2 cellular contexts compared by ENCODE assay signal in the genomic region with DNA sequence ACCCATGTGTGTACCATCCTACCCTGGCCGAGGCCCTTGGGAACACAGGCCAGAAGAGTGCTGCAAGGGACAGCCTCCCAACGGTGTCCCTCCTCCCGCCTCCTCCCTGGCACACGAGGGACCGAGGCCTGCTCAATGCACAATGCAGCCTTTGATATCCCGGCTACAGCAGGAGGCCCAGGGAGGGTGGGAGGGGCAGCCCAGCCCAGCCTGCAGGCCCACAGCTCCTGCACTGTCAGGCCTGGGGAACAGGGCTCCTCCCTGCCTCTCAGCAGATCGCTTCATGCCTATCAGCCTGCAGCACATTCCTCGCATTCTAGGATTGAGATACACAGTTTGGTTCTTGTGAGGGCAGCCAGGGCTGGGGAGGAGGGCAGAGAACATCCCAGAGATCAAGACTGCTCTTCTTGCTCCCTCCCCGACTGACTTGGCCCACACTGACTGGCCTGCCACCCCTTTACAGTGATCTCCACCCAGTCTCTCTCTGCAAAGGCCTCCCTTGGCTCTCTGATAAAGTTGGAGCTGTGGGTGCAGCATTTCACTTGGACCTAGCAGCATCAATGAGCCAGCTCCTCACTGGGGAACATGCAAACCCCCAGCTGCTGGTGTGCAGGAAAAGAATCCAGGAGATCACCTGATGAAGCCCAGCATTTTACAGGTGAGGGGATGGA.
TF ChIP-seq lines count a peak whose summit lies in the region.

A gene (minus strand): TSS at position 46 of the 671 bp plus-strand sequence. CDS start 40 bp downstream, at position 6.

TF ChIP-seq in H1, 55 proteins besides CTCF, POLR2A, EP300 and RAD21 (continued from another document):
- TF ChIP-seq, protein P1, sequence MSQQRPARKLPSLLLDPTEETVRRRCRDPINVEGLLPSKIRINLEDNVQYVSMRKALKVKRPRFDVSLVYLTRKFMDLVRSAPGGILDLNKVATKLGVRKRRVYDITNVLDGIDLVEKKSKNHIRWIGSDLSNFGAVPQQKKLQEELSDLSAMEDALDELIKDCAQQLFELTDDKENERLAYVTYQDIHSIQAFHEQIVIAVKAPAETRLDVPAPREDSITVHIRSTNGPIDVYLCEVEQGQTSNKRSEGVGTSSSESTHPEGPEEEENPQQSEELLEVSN (IDR thresholded peaks at IDR 0.05) = peak; percentile 67; the same call in 1 of the 2 replicates
- 0 out of 2 replicates have a peak, but pooled peaks have one; percentile 35 for TF ChIP-seq SP1 (IDR thresholded peaks at IDR 0.05; ENCODE audit: low read depth, low read length)
- TF ChIP-seq ASH2L (IDR thresholded peaks at IDR 0.05; ENCODE audit: low read length) = peak; percentile 34
- peak in 1 of 2 experiments; percentile 35; a peak in 1 of 4 replicates for TF ChIP-seq SIN3A (conservative IDR thresholded peaks at IDR 0.05 in 1 of 2, IDR thresholded peaks at IDR 0.05 in 1 of 2; ENCODE audit: low read depth in 1 of 2, low read length in 2 of 2)
- TF ChIP-seq, protein P2, sequence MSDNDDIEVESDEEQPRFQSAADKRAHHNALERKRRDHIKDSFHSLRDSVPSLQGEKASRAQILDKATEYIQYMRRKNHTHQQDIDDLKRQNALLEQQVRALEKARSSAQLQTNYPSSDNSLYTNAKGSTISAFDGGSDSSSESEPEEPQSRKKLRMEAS (IDR thresholded peaks at IDR 0.05) = peak; percentile 36; the same call in 1 of the 2 replicates
TF ChIP-seq in H1: peak in this region for 6.

TF ChIP-seq in liver, 16 proteins besides CTCF, POLR2A, EP300 and RAD21:
- TF ChIP-seq, protein P3, sequence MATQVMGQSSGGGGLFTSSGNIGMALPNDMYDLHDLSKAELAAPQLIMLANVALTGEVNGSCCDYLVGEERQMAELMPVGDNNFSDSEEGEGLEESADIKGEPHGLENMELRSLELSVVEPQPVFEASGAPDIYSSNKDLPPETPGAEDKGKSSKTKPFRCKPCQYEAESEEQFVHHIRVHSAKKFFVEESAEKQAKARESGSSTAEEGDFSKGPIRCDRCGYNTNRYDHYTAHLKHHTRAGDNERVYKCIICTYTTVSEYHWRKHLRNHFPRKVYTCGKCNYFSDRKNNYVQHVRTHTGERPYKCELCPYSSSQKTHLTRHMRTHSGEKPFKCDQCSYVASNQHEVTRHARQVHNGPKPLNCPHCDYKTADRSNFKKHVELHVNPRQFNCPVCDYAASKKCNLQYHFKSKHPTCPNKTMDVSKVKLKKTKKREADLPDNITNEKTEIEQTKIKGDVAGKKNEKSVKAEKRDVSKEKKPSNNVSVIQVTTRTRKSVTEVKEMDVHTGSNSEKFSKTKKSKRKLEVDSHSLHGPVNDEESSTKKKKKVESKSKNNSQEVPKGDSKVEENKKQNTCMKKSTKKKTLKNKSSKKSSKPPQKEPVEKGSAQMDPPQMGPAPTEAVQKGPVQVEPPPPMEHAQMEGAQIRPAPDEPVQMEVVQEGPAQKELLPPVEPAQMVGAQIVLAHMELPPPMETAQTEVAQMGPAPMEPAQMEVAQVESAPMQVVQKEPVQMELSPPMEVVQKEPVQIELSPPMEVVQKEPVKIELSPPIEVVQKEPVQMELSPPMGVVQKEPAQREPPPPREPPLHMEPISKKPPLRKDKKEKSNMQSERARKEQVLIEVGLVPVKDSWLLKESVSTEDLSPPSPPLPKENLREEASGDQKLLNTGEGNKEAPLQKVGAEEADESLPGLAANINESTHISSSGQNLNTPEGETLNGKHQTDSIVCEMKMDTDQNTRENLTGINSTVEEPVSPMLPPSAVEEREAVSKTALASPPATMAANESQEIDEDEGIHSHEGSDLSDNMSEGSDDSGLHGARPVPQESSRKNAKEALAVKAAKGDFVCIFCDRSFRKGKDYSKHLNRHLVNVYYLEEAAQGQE (IDR thresholded peaks at IDR 0.05) = no peak
- TF ChIP-seq FOXA1 (IDR thresholded peaks at IDR 0.05) (no peak), FOXA2 (IDR thresholded peaks at IDR 0.05) (no peak), NR2F2 (IDR thresholded peaks at IDR 0.05) (no peak), TAF1 (conservative IDR thresholded peaks at IDR 0.05) (no peak), SP1 (IDR thresholded peaks at IDR 0.05) (no peak)
- TF ChIP-seq, protein P4, sequence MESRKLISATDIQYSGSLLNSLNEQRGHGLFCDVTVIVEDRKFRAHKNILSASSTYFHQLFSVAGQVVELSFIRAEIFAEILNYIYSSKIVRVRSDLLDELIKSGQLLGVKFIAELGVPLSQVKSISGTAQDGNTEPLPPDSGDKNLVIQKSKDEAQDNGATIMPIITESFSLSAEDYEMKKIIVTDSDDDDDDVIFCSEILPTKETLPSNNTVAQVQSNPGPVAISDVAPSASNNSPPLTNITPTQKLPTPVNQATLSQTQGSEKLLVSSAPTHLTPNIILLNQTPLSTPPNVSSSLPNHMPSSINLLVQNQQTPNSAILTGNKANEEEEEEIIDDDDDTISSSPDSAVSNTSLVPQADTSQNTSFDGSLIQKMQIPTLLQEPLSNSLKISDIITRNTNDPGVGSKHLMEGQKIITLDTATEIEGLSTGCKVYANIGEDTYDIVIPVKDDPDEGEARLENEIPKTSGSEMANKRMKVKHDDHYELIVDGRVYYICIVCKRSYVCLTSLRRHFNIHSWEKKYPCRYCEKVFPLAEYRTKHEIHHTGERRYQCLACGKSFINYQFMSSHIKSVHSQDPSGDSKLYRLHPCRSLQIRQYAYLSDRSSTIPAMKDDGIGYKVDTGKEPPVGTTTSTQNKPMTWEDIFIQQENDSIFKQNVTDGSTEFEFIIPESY (IDR thresholded peaks at IDR 0.05) = no peak
TF ChIP-seq in liver: peak in this region for 0.
